In genomic region chr10:125554016-125554703, GRCh38 we compare ENCODE assay signal across 23 cellular contexts.
"Had no signal": no experiment of that assay in that cellular context is flagged by ENCODE, and none has a peak within 500 bp of the region (broad histone marks: within the 10 kb centered on the region; RNA-seq: fewer than 3 reads in every experiment).

No MANE protein-coding gene starts in this region.

- H3K27ac Mint-ChIP-seq: activated CD8-positive, alpha-beta memory T cell treated with anti-CD3 and anti-CD28 coated beads, Interleukin-2, amount 10 ng/mL, durations not matched to agents 7 days and 5 days; activated naive CD4-positive, alpha-beta T cell treated with anti-CD3 and anti-CD28 coated beads for 36 hours; activated naive CD8-positive, alpha-beta T cell; T-helper 1 cell treated with Interleukin-12 subunit alpha and Interleukin-12 subunit beta and Interleukin-4 antibody, amounts not matched to agents 30 μg/mL and 1 μg/mL, for 36 hours had no signal

- DNase-seq: activated CD4-positive, alpha-beta T cell treated with anti-CD3 and anti-CD28 coated beads for 48 hours; activated CD4-positive, alpha-beta T cell treated with anti-CD3 and anti-CD28 coated beads, Interleukin-2, amount 50 U/mL, for 48 hours; activated CD4-positive, CD25-positive, alpha-beta regulatory T cell treated with anti-CD3 and anti-CD28 coated beads, Interleukin-2, amount 50 U/mL, for 72 hours; activated CD8-positive, alpha-beta memory T cell treated with anti-CD3 and anti-CD28 coated beads, Interleukin-2, amount 10 ng/mL, durations not matched to agents 7 days and 5 days; activated gamma-delta T cell; activated naive CD4-positive, alpha-beta T cell treated with anti-CD3 and anti-CD28 coated beads for 36 hours; activated T-cell treated with anti-CD3 and anti-CD28 coated beads, Interleukin-2, amount 50 U/mL, for 4 hours; amygdala; Kasumi-1; KBM-7; NCI-H1105 treated with DMSO at 0.1 percent for 48 hours; NCI-H1436 treated with DMSO at 0.1 percent for 48 hours; NCI-H187; NCI-H2081; NCI-H446; NCI-H524; PC-3; SHP77 had no signal

- H3K4me3 Mint-ChIP-seq: activated CD8-positive, alpha-beta memory T cell treated with anti-CD3 and anti-CD28 coated beads, Interleukin-2, amount 10 ng/mL, durations not matched to agents 7 days and 5 days; activated naive CD4-positive, alpha-beta T cell treated with anti-CD3 and anti-CD28 coated beads for 36 hours; activated naive CD8-positive, alpha-beta T cell; activated T-cell treated with anti-CD3 and anti-CD28 coated beads, Interleukin-2, amount 50 U/mL, for 4 hours; brain; central memory CD8-positive, alpha-beta T cell; T-helper 1 cell treated with Interleukin-12 subunit alpha and Interleukin-12 subunit beta and Interleukin-4 antibody, amounts not matched to agents 30 μg/mL and 1 μg/mL, for 36 hours had no signal

- ATAC-seq: activated CD8-positive, alpha-beta memory T cell treated with anti-CD3 and anti-CD28 coated beads, Interleukin-2, amount 10 ng/mL, durations not matched to agents 7 days and 5 days; activated T-cell treated with anti-CD3 and anti-CD28 coated beads, Interleukin-2, amount 50 U/mL, for 4 hours; PC-3 had no signal

- H3K9me3 Mint-ChIP-seq: activated naive CD4-positive, alpha-beta T cell treated with anti-CD3 and anti-CD28 coated beads for 36 hours; activated T-cell treated with anti-CD3 and anti-CD28 coated beads, Interleukin-2, amount 50 U/mL, for 4 hours; central memory CD8-positive, alpha-beta T cell; T-helper 1 cell treated with Interleukin-12 subunit alpha and Interleukin-12 subunit beta and Interleukin-4 antibody, amounts not matched to agents 30 μg/mL and 1 μg/mL, for 36 hours had no signal

- H3K36me3 Mint-ChIP-seq: activated CD8-positive, alpha-beta memory T cell treated with anti-CD3 and anti-CD28 coated beads, Interleukin-2, amount 10 ng/mL, durations not matched to agents 7 days and 5 days; activated naive CD8-positive, alpha-beta T cell; brain had no signal

- H3K36me3 ChIP-seq: SJSA1 had no signal

- H3K4me1 ChIP-seq: SJSA1 had no signal

- H3K9me3 ChIP-seq: SJSA1 had no signal

- H3K4me3 ChIP-seq: SJSA1 had no signal

- H3K27ac ChIP-seq: SJSA1 had no signal
